In genomic region chr22:20004464-20004863, GRCh38 we compare ENCODE assay signal across 1 cellular context.
TF ChIP-seq lines count a peak whose summit lies in the region.

No MANE protein-coding gene starts in this region.

TF ChIP-seq in K562, 482 proteins besides CTCF, POLR2A, EP300 and RAD21 (continued from another document and continues in another):
- no peak for TF ChIP-seq SIN3A (IDR thresholded peaks at IDR 0.05; ENCODE audit: borderline replicate concordance in 2 of 2, control insufficient read depth in 1 of 2, low read depth in 2 of 2, low read length in 2 of 2)
- no peak for TF ChIP-seq NR0B1 (IDR thresholded peaks at IDR 0.05; ENCODE audit: partially characterized antibody)
- TF ChIP-seq ARNT (IDR thresholded peaks at IDR 0.05): peak in 1 of 2 experiments; percentile 35; a peak in 1 of 4 replicates
- TF ChIP-seq ZFP30 (CRISPR knock-in tag; IDR thresholded peaks at IDR 0.05; ENCODE audit: borderline replicate concordance): no peak
- TF ChIP-seq CBX1 (IDR thresholded peaks at IDR 0.05; ENCODE audit: low read depth): peak; percentile 69; the same call in 1 of the 2 replicates
- TF ChIP-seq ZNF717 (CRISPR knock-in tag; IDR thresholded peaks at IDR 0.05): no peak
- TF ChIP-seq ZNF324 (CRISPR knock-in tag; IDR thresholded peaks at IDR 0.05): peak; percentile 41; the same call in 1 of the 2 replicates
- TF ChIP-seq CC2D1A (IDR thresholded peaks at IDR 0.05): no peak
- 0 out of 2 replicates have a peak, but pooled peaks have one; percentile 13 for TF ChIP-seq GTF2E2 (tag; IDR thresholded peaks at IDR 0.05)
- TF ChIP-seq ZNF398 (CRISPR knock-in tag; IDR thresholded peaks at IDR 0.05): no peak
- no peak for TF ChIP-seq TOE1 (IDR thresholded peaks at IDR 0.05; ENCODE audit: borderline replicate concordance)
- TF ChIP-seq TOE1 (CRISPR knock-in tag; IDR thresholded peaks at IDR 0.05; ENCODE audit: borderline replicate concordance, low read depth): no peak
- TF ChIP-seq ZSCAN29 (IDR thresholded peaks at IDR 0.05): no peak
- TF ChIP-seq ZNF224 (CRISPR knock-in tag; IDR thresholded peaks at IDR 0.05): no peak
- TF ChIP-seq RCOR1 (IDR thresholded peaks at IDR 0.05; ENCODE audit: borderline replicate concordance in 1 of 2, low read depth in 2 of 2, low read length in 2 of 2): peak; percentile 27 to 70; a peak in 1 of 4 replicates
- no peak for TF ChIP-seq MYC (IDR thresholded peaks at IDR 0.05; ENCODE audit: low read depth, low read length)
- no peak for TF ChIP-seq MYC (CRISPR knock-in tag; IDR thresholded peaks at IDR 0.05; ENCODE audit: borderline replicate concordance, low read depth)
- 0 out of 2 replicates have a peak, but pooled peaks have one; percentile 39 for TF ChIP-seq HSF4 (CRISPR knock-in tag; IDR thresholded peaks at IDR 0.05; ENCODE audit: borderline replicate concordance)
- TF ChIP-seq HMBOX1 (IDR thresholded peaks at IDR 0.05): no peak
- no peak for TF ChIP-seq SREBF2 (CRISPR knock-in tag; IDR thresholded peaks at IDR 0.05)
- no peak for TF ChIP-seq KAT7 (CRISPR knock-in tag; IDR thresholded peaks at IDR 0.05; ENCODE audit: borderline replicate concordance)
- no peak for TF ChIP-seq CREB1 (IDR thresholded peaks at IDR 0.05)
- no peak for TF ChIP-seq CREB1 (CRISPR knock-in tag; IDR thresholded peaks at IDR 0.05)
- TF ChIP-seq ETV1 (tag; conservative IDR thresholded peaks at IDR 0.05; ENCODE audit: low read depth): no peak
- TF ChIP-seq KDM1A (IDR thresholded peaks at IDR 0.05): no peak
- no peak for TF ChIP-seq CREB3L1 (IDR thresholded peaks at IDR 0.05; ENCODE audit: borderline replicate concordance, low read depth)
- TF ChIP-seq BCLAF1 (IDR thresholded peaks at IDR 0.05; ENCODE audit: borderline replicate concordance in 1 of 2, control insufficient read depth in 1 of 2, low read depth in 2 of 2, low read length in 1 of 2): no peak
- TF ChIP-seq TRIM28 (IDR thresholded peaks at IDR 0.05): peak; percentile 98
- no peak for TF ChIP-seq ZNF639 (CRISPR knock-in tag; conservative IDR thresholded peaks at IDR 0.05 in 1 of 2, IDR thresholded peaks at IDR 0.05 in 1 of 2)
- no peak for TF ChIP-seq TAF1 (IDR thresholded peaks at IDR 0.05; ENCODE audit: control insufficient read depth, extremely low read depth, insufficient read depth, low read length, severe bottlenecking)
- no peak for TF ChIP-seq E2F6 (IDR thresholded peaks at IDR 0.05; ENCODE audit: borderline replicate concordance in 1 of 2, extremely low read depth in 1 of 2, insufficient read depth in 1 of 2, insufficient read length in 1 of 2, low read depth in 1 of 2, low read length in 1 of 2, poor library complexity in 1 of 2, severe bottlenecking in 1 of 2)
- no peak for TF ChIP-seq RFX7 (CRISPR knock-in tag; IDR thresholded peaks at IDR 0.05)
- TF ChIP-seq ETS1 (conservative IDR thresholded peaks at IDR 0.05; ENCODE audit: control insufficient read depth, low read depth, low read length): no peak
- TF ChIP-seq CTBP1 (IDR thresholded peaks at IDR 0.05; ENCODE audit: borderline replicate concordance): no peak
- TF ChIP-seq NKRF (IDR thresholded peaks at IDR 0.05; ENCODE audit: borderline replicate concordance): peak; percentile 20; the same call in 1 of the 2 replicates
- TF ChIP-seq TBP (optimal IDR thresholded peaks at IDR 0.05; ENCODE audit: low read depth, low read length): no peak
- no peak for TF ChIP-seq ZFP36 (IDR thresholded peaks at IDR 0.05; ENCODE audit: low read depth, low read length, partially characterized antibody)
- no peak for TF ChIP-seq ZNF436 (CRISPR knock-in tag; IDR thresholded peaks at IDR 0.05)
- no peak for TF ChIP-seq SMARCB1 (IDR thresholded peaks at IDR 0.05; ENCODE audit: insufficient read length, low read depth)
- TF ChIP-seq CTCFL (IDR thresholded peaks at IDR 0.05; ENCODE audit: borderline replicate concordance, insufficient read depth, low read depth, low read length, poor library complexity, severe bottlenecking): no peak
- no peak for TF ChIP-seq POLR2AphosphoS5 (IDR thresholded peaks at IDR 0.05; ENCODE audit: control insufficient read depth, insufficient read depth, low read depth, low read length)
